In the genomic region with DNA sequence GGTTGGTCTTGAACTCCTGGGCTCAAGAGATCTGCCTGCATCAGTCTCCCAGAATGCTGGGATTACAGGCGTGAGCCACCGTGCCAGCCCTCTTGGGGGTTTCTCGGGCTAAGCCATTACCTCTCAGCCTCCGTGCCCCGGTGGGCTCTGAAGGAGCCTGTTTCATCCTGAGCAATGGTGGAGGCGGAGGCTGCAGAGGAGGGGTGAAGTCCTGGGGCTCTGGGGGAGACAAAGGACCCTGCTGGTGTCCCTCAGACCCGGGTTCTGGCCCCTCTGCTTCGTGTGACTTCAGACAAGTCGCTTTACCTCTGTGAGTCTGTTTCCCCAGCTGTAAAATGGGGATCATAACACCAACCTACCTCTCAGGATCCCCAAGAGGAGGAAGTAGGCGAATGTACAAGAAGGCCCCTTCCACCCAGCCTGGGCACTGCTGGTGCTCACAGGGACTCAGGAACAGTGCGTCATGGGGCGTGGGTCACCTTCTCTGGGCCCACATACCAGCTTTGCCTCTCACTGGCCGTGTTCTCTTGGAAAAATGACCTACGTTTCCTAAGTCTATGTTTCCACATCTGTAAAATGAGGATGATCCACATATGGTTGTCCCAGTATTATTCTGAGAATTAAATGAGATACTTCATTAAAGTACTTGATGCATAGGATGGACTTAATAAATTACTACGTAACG, we compare ENCODE assay signal across 25 cellular contexts. TPM values are rescaled to one million over a fixed set of nuclear protein-coding genes. Genes with fewer than 3 reads are reported as not detected.
DNase-seq lines count a peak whose midpoint lies in the region; ATAC-seq and TF ChIP-seq lines count a peak whose summit lies in the region.
"Had no signal": no experiment of that assay in that cellular context is flagged by ENCODE, and none has a peak within 500 bp of the region (broad histone marks: within the 10 kb centered on the region; RNA-seq: fewer than 3 reads in every experiment).

No MANE protein-coding gene starts in this region.

- peak overlapping the region; percentile 36; the same call in 1 of the 2 replicates for H3K4me3 ChIP-seq in GM23248
- no peak overlapping the region for H3K4me3 ChIP-seq in esophagus (ENCODE audit: low read depth in 1 of 2, low read length in 2 of 2)
- no peak overlapping the region for H3K4me3 ChIP-seq in muscle layer of duodenum (ENCODE audit: low read depth in 1 of 2, low read length in 2 of 2)
- no peak overlapping the region for H3K4me3 ChIP-seq in suprapubic skin
- H3K4me3 ChIP-seq: smooth muscle cell had no signal

- no peaks in the 10 kb centered on the region for H3K9me2 ChIP-seq in GM23248 (ENCODE audit: insufficient read depth)

- H3K27ac ChIP-seq in GM23248 (peak overlapping the region; percentile 83), esophagus (ENCODE audit: low read depth in 2 of 2, low read length in 1 of 2) (peak overlapping the region; percentile 27 to 47), muscle layer of duodenum (ENCODE audit: low read length) (peak overlapping the region; percentile 33), suprapubic skin (peak overlapping the region; percentile 86)

- in situ Hi-C loops in GM23248 (cut with MboI) = no loop called here

- WGBS in GM23248 (ENCODE audit: low coverage in 1 of 2, low lambda C conversion rate in 2 of 2, missing lambda C conversion rate in 2 of 2), 2 experiments = 67 to 68% methylated on average over 16 of the region's 16 CpGs
- WGBS in esophagus, 2 donors = 89 to 90% methylated on average over 16 of the region's 16 CpGs
- WGBS in suprapubic skin = 86% methylated on average over 16 of the region's 16 CpGs

- H3K9ac ChIP-seq in GM23248 = peak overlapping the region; percentile 34

- H3F3A ChIP-seq in GM23248 (ENCODE audit: insufficient read depth) = peaks cover 58% of the 10 kb centered on the region

- no peaks in the 10 kb centered on the region for H3K79me2 ChIP-seq in GM23248 (ENCODE audit: insufficient read depth)

- DNase-seq in GM23248 (peak; percentile 57), suprapubic skin (ENCODE audit: low spot score in 2 of 2) (no peak), GM20000 (ENCODE audit: low spot score) (no peak), NCI-H345 (lab: John Stamatoyannopoulos, UW) (no peak)
- DNase-seq: activated CD4-positive, alpha-beta T cell treated with anti-CD3 and anti-CD28 coated beads for 4 hours; activated CD8-positive, alpha-beta memory T cell treated with anti-CD3 and anti-CD28 coated beads, Interleukin-2, amount 10 ng/mL, durations not matched to agents 7 days and 5 days; CD4-positive, CD25-positive, alpha-beta regulatory T cell; DMS153; GDM1; hypothalamus; mammary epithelial cell; naive B cell; NCI-H1694; NCI-H748 treated with DMSO at 0.1 percent for 48 hours; SIG-M5; stimulated activated CD4-positive, alpha-beta T cell treated with anti-CD3 and anti-CD28 coated beads, Interleukin-2, amount 100 ng/mL, for 48 hours; stimulated activated naive CD8-positive, alpha-beta T cell treated with anti-CD3 and anti-CD28 coated beads, Interleukin-15, Interleukin-2, amounts not matched to agents 100 U/mL and 50 U/mL, for 24 hours had no signal

- H2AFZ ChIP-seq in GM23248 = peak overlapping the region; percentile 1; the same call in 1 of the 2 replicates

- ATAC-seq in GM18907 (IDR thresholded peaks at IDR 0.05; ENCODE audit: unreplicated experiment) = no peak
- no peak for ATAC-seq in GM21423 (IDR thresholded peaks at IDR 0.05; ENCODE audit: unreplicated experiment)
- ATAC-seq: activated CD8-positive, alpha-beta memory T cell treated with anti-CD3 and anti-CD28 coated beads, Interleukin-2, amount 10 ng/mL, durations not matched to agents 7 days and 5 days; stimulated activated naive CD8-positive, alpha-beta T cell treated with anti-CD3 and anti-CD28 coated beads, Interleukin-15, Interleukin-2, amounts not matched to agents 100 U/mL and 50 U/mL, for 24 hours had no signal

- no peaks in the 10 kb centered on the region for H3K9me3 ChIP-seq in GM23248 (ENCODE audit: low read depth)
- no peaks in the 10 kb centered on the region for H3K9me3 ChIP-seq in esophagus (ENCODE audit: control insufficient read depth in 2 of 2, insufficient read depth in 1 of 2, low read depth in 1 of 2, low read length in 1 of 2)
- no peaks in the 10 kb centered on the region for H3K9me3 ChIP-seq in muscle layer of duodenum (ENCODE audit: control insufficient read depth in 1 of 2, low read length in 2 of 2)
- H3K9me3 ChIP-seq in suprapubic skin = no peaks in the 10 kb centered on the region

- H3K4me2 ChIP-seq in GM23248 (ENCODE audit: unreplicated experiment) = peak overlapping the region; percentile 34

- no peak for TF ChIP-seq EP300 in suprapubic skin (IDR thresholded peaks at IDR 0.05)

- H3K36me3 ChIP-seq in GM23248 (ENCODE audit: low read depth) (no peaks in the 10 kb centered on the region), esophagus (ENCODE audit: control insufficient read depth in 2 of 2, insufficient read depth in 2 of 2, low read length in 1 of 2) (no peaks in the 10 kb centered on the region), muscle layer of duodenum (ENCODE audit: control insufficient read depth in 1 of 2, insufficient read depth in 2 of 2, low read length in 2 of 2) (no peaks in the 10 kb centered on the region), suprapubic skin (no peaks in the 10 kb centered on the region)

- TF ChIP-seq CTCF in suprapubic skin (IDR thresholded peaks at IDR 0.05) (no peak), GM20000 (IDR thresholded peaks at IDR 0.05; ENCODE audit: extremely low read depth, missing control alignments) (no peak)

- H4K20me1 ChIP-seq in GM23248 (ENCODE audit: insufficient read depth) = no peaks in the 10 kb centered on the region

- H3K27me3 ChIP-seq in GM23248 (replicated peaks; ENCODE audit: insufficient read depth) (no peaks in the 10 kb centered on the region), esophagus (ENCODE audit: control insufficient read depth in 1 of 2, insufficient read depth in 2 of 2, low read length in 2 of 2) (no peaks in the 10 kb centered on the region), muscle layer of duodenum (ENCODE audit: low read depth, low read length) (no peaks in the 10 kb centered on the region), suprapubic skin (no peaks in the 10 kb centered on the region)

- TF ChIP-seq POLR2A in suprapubic skin (IDR thresholded peaks at IDR 0.05) = no peak

- H3K4me1 ChIP-seq in GM23248 (ENCODE audit: insufficient read depth) (peaks cover 67% of the 10 kb centered on the region), esophagus (ENCODE audit: control insufficient read depth in 2 of 2, insufficient read depth in 2 of 2, low read length in 1 of 2) (peaks cover 7 to 8% of the 10 kb centered on the region in 2 donors), muscle layer of duodenum (ENCODE audit: control insufficient read depth in 1 of 2, insufficient read depth in 2 of 2, low read length in 2 of 2) (no peaks in the 10 kb centered on the region), suprapubic skin (peaks cover 39% of the 10 kb centered on the region)

RNA-seq across cellular contexts. Expression of a gene that starts 36.8 kb away (rescaled TPM):
- total RNA-seq in GM23248 (2014; rRNA removed; shearing (Covaris generic)) = 0.25 and 0.32 TPM in 2 replicates
- polyA plus RNA-seq in GM23248 (2016; fragmentation: Nextera tagmentation; extraction: Ambion mirVana) = 1.3 and 1.9 TPM in 2 replicates
- polyA plus RNA-seq in esophagus = 1 to 10 TPM; 1.3 to 1.5 TPM
- total RNA-seq in suprapubic skin = 1 to 10 TPM in 1 of 4 donors, under 1 TPM in 1, not detected in 2; 0.30 to 5.7 TPM

RNA-seq across cellular contexts. Expression of a gene that starts 36.8 kb away (rescaled TPM):
- 0.13 TPM in 1 of 2 replicates, not detected in the other for total RNA-seq in GM23248 (2014; rRNA removed; shearing (Covaris generic))
- polyA plus RNA-seq in GM23248 (2016; fragmentation: Nextera tagmentation; extraction: Ambion mirVana) = 0.08 TPM in 1 of 2 replicates, not detected in the other
- under 1 TPM in 1 of 2 donors, not detected in 1; 0.04 TPM for polyA plus RNA-seq in esophagus
- total RNA-seq in suprapubic skin = under 1 TPM in 1 of 4 donors, not detected in 3; 0.21 TPM
- total RNA-seq: CD4-positive, CD25-positive, alpha-beta regulatory T cell; posterior vena cava; smooth muscle cell had no signal
- polyA plus RNA-seq: CD4-positive, CD25-positive, alpha-beta regulatory T cell; mammary epithelial cell had no signal

RNA-seq across cellular contexts. Expression of a gene that starts 52.4 kb away (rescaled TPM):
- 107 and 137 TPM in 2 replicates for total RNA-seq in GM23248 (2014; rRNA removed; shearing (Covaris generic))
- polyA plus RNA-seq in GM23248 (2016; fragmentation: Nextera tagmentation; extraction: Ambion mirVana) (304 and 335 TPM in 2 replicates), esophagus (10 to 100 TPM; 18.8 to 50.3 TPM)
- total RNA-seq in suprapubic skin = 100 to 1,000 TPM; 111 to 174 (median 139) TPM
- total RNA-seq: activated T-helper 1 cell treated with anti-CD3 and anti-CD28 coated beads, Interleukin-12 subunit alpha, Interleukin-12 subunit beta, Interleukin-2, Interleukin-4 antibody, amounts not matched to agents 30 ng/mL and 10 ng/mL and 1 ng/mL, durations not matched to agents 14 hours and 24 hours and 36 hours; OCI-LY7 had no signal
- polyA plus RNA-seq: CD4-positive, CD25-positive, alpha-beta regulatory T cell had no signal

Comparison
In these comparisons a context has a peak if more than half of its experiments do, and no peak if none do; other contexts are left out.
1. H3K27ac ChIP-seq: peak in every context shown above with its lines; median percentile 86 in suprapubic skin; 83 in GM23248; 37 in esophagus; 33 in muscle layer of duodenum.